3 cellular contexts compared by ENCODE assay signal in the genomic region with DNA sequence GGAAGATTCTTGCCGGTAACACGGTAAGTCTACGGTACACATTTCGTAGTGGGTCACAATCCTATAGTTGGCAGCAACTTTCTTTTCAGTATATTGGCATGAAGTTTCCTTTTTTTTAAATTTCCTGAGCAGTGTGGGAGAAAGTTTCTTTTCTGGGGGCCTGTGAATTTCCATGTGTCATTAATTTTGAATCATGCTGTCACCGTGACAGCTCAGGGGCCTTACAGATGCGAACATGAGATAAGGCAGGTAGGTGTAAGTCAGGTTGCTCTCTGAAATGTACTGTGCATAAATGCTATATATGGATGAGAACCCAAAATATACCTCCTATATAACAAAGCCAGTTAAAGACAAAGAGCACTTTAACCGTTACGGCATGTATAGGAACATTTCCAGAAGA.
"Had no signal": no experiment of that assay in that cellular context is flagged by ENCODE, and none has a peak within 500 bp of the region (broad histone marks: within the 10 kb centered on the region; RNA-seq: fewer than 3 reads in every experiment).

No MANE protein-coding gene starts in this region.

- DNase-seq: GDM1, GF-D8 had no signal

- H3K4me3 ChIP-seq: GM12878 had no signal
